In the genomic region with DNA sequence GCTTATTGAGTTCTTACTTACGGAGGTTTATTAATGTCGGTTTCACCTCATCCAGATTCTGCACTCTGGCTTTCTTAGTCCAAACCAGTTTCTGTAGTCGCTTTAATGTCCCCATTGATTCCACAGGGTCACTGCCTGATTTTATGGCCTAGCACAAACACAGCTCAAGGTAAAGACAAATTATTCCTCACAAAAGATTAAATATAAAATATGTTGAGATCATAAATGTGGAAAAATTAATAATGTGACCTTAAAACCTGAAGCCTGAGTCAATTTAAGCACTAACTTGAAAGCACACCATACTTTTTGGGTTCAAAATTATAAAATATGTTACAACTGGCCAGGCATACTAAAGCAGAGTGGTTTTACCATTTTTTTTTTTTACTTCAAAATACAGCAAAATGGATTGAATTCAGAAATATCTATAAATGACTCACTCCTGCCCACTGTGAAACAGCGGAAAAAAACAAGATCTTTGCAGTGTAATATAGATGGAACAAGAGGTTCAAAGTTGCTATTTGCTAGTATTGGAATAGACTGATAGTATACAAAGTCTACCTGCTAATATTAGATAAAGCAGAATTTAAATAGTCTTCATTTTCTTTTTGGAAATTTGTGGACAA, we compare ENCODE assay signal across 21 cellular contexts. TPM values are rescaled to one million over a fixed set of nuclear protein-coding genes. Genes with fewer than 3 reads are reported as not detected.
"Had no signal": no experiment of that assay in that cellular context is flagged by ENCODE, and none has a peak within 500 bp of the region (broad histone marks: within the 10 kb centered on the region; RNA-seq: fewer than 3 reads in every experiment).

No MANE protein-coding gene starts in this region.

- DNase-seq: activated B cell treated with CpG ODN at 0.5 μM for 24 hours; activated gamma-delta T cell treated with Interleukin-2 at 50 U/mL for 16 hours; activated T-cell treated with anti-CD3 and anti-CD28 coated beads, Interleukin-2, amount 50 U/mL, for 72 hours; amniotic stem cell; dermis blood vessel endothelial cell; effector CD8-positive, alpha-beta T cell; foreskin keratinocyte; immature natural killer cell; left lung; naive B cell; SJCRH30; small intestine; stimulated activated CD4-positive, alpha-beta T cell treated with anti-CD3 and anti-CD28 coated beads, Interleukin-2, amount 100 ng/mL, for 24 hours; stimulated activated naive B cell treated with anti-CD40 and anti-IgM and Interleukin-4, amounts not matched to agents 10 μg/mL and 1 μg/mL and 100 μg/mL, for 72 hours; upper lobe of right lung had no signal

- H3K4me1 Mint-ChIP-seq: activated B cell treated with CpG ODN at 0.5 μM for 24 hours; immature natural killer cell; naive B cell; neural progenitor cell; stimulated activated naive B cell treated with anti-CD40 and anti-IgM and Interleukin-4, amounts not matched to agents 10 μg/mL and 1 μg/mL and 100 μg/mL, for 72 hours had no signal

- ATAC-seq: foreskin keratinocyte; left lung; sciatic nerve; stimulated activated naive B cell treated with anti-CD40 and anti-IgM and Interleukin-4, amounts not matched to agents 10 μg/mL and 1 μg/mL and 100 μg/mL, for 72 hours; upper lobe of right lung had no signal

- H3K27ac Mint-ChIP-seq: activated B cell treated with CpG ODN at 0.5 μM for 24 hours; activated naive CD8-positive, alpha-beta T cell; activated T-cell treated with anti-CD3 and anti-CD28 coated beads, Interleukin-2, amount 50 U/mL, for 72 hours; immature natural killer cell; neural progenitor cell; stimulated activated naive B cell treated with anti-CD40 and anti-IgM and Interleukin-4, amounts not matched to agents 10 μg/mL and 1 μg/mL and 100 μg/mL, for 72 hours had no signal

- H3K27me3 Mint-ChIP-seq: activated B cell treated with CpG ODN at 0.5 μM for 24 hours; activated naive CD8-positive, alpha-beta T cell; naive B cell; stimulated activated naive B cell treated with anti-CD40 and anti-IgM and Interleukin-4, amounts not matched to agents 10 μg/mL and 1 μg/mL and 100 μg/mL, for 72 hours had no signal

- H3K9me3 Mint-ChIP-seq: activated B cell treated with CpG ODN at 0.5 μM for 24 hours; activated T-cell treated with anti-CD3 and anti-CD28 coated beads, Interleukin-2, amount 50 U/mL, for 72 hours; neural progenitor cell had no signal

- H3K4me3 ChIP-seq: hepatocyte, left lung, lung, neural progenitor cell, SJCRH30, upper lobe of right lung had no signal

- H3K36me3 Mint-ChIP-seq: naive B cell, neural progenitor cell had no signal

- H3K4me3 Mint-ChIP-seq: activated B cell treated with CpG ODN at 0.5 μM for 24 hours; activated naive CD8-positive, alpha-beta T cell; activated T-cell treated with anti-CD3 and anti-CD28 coated beads, Interleukin-2, amount 50 U/mL, for 72 hours; immature natural killer cell; naive B cell; neural progenitor cell; stimulated activated naive B cell treated with anti-CD40 and anti-IgM and Interleukin-4, amounts not matched to agents 10 μg/mL and 1 μg/mL and 100 μg/mL, for 72 hours had no signal

RNA-seq across cellular contexts. Expression of a gene that starts 37.6 kb away (rescaled TPM):
- total RNA-seq: dermis blood vessel endothelial cell, foreskin keratinocyte, renal cortical epithelial cell had no signal
